8 cellular contexts compared by ENCODE assay signal in the genomic region with DNA sequence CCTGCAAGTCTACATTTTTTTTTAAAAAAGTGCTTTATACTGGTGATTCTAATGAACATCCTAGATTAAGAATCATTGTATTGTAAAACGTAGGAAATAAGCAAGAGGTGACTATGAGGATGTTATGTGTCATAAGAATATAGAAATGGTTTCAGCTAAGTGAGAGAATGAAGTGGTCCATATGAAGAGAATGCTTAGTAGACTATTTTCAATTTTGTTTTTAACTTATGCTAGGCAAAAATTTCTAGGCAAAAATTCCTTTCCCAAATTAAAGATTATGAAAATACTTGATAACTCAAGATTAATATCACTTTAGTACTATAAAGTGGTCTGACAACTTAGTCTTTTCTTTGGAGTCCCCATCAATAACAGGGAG. TPM values are rescaled to one million over a fixed set of nuclear protein-coding genes. Genes with fewer than 3 reads are reported as not detected.
DNase-seq lines count a peak whose midpoint lies in the region; ATAC-seq and TF ChIP-seq lines count a peak whose summit lies in the region.

No MANE protein-coding gene starts in this region.

- TF ChIP-seq POLR2A in adrenal gland (IDR thresholded peaks at IDR 0.05) (no peak), testis (IDR thresholded peaks at IDR 0.05) (no peak)

- 10 to 32% (median 19%) methylated on average over 1 of the region's 1 CpG for WGBS in adrenal gland, 4 donors
- 10 to 20% methylated on average over 1 of the region's 1 CpG for WGBS in testis, 2 donors

- H3K27ac ChIP-seq in adrenal gland = peak overlapping the region in 4 of 5 donors; percentile 82 to 93 (median 86)
- peak overlapping the region; percentile 55 to 72 for H3K27ac ChIP-seq in left lung
- H3K27ac ChIP-seq in testis = peak overlapping the region in 1 of 2 donors; percentile 84

- H3K4me1 ChIP-seq in adrenal gland (replicated peaks in 1 of 2) (peaks cover 0 to 4% of the 10 kb centered on the region in 2 donors), left lung (no peaks in the 10 kb centered on the region), testis (no peaks in the 10 kb centered on the region)

- intact Hi-C loops in adrenal gland (cut with DNase I) = no loop called here
- intact Hi-C loops in left lung (cut with DNase I) = no loop called here
- intact Hi-C loops in testis (cut with DNase I; ENCODE audit: low total_unique reads) = loop anchor here (10.0 kb wide), 1 partner anchor 328 kb away; no protein-coding TSS in a partner anchor

- no peak for TF ChIP-seq CTCF in adrenal gland (IDR thresholded peaks at IDR 0.05)
- no peak for TF ChIP-seq CTCF in left lung (IDR thresholded peaks at IDR 0.05)
- no peak for TF ChIP-seq CTCF in testis (IDR thresholded peaks at IDR 0.05)

- no peaks in the 10 kb centered on the region for H3K9me3 Mint-ChIP-seq in activated CD4-positive, alpha-beta T cell treated with anti-CD3 and anti-CD28 coated beads, Interleukin-2, amount 10 ng/mL, durations not matched to agents 7 days and 5 days

- H3K36me3 ChIP-seq in adrenal gland (replicated peaks in 1 of 2) = no peaks in the 10 kb centered on the region
- no peaks in the 10 kb centered on the region for H3K36me3 ChIP-seq in left lung
- H3K36me3 ChIP-seq in testis (ENCODE audit: low read depth, missing control alignments) = no peaks in the 10 kb centered on the region

- H3K27me3 ChIP-seq in adrenal gland (no peaks in the 10 kb centered on the region), left lung (no peaks in the 10 kb centered on the region), testis (no peaks in the 10 kb centered on the region)

- H3K9me3 ChIP-seq in adrenal gland (replicated peaks in 1 of 3) = no peaks in the 10 kb centered on the region
- H3K9me3 ChIP-seq in left lung = no peaks in the 10 kb centered on the region
- no peaks in the 10 kb centered on the region for H3K9me3 ChIP-seq in testis

- no peaks in the 10 kb centered on the region for H3K27me3 Mint-ChIP-seq in activated CD4-positive, alpha-beta T cell treated with anti-CD3 and anti-CD28 coated beads, Interleukin-2, amount 10 ng/mL, durations not matched to agents 7 days and 5 days

- POLR2A ChIA-PET in activated CD4-positive, alpha-beta T cell treated with anti-CD3 and anti-CD28 coated beads, Interleukin-2, amount 10 ng/mL, durations not matched to agents 7 days and 5 days (lab: Charles Lee) = no interaction called here

- peak overlapping the region in 3 of 4 donors; percentile 59 to 90 (median 75) for H3K4me3 ChIP-seq in adrenal gland
- peak overlapping the region; percentile 43 to 65 for H3K4me3 ChIP-seq in left lung
- H3K4me3 ChIP-seq in testis = peak overlapping the region; percentile 71 to 84

- CTCF ChIA-PET in activated CD4-positive, alpha-beta T cell treated with anti-CD3 and anti-CD28 coated beads, Interleukin-2, amount 10 ng/mL, durations not matched to agents 7 days and 5 days (lab: Charles Lee) = interaction anchor here (1.0 to 1.3 kb wide), 3 partner anchors 22 to 101 kb away, joined by 3 to 7 read pairs (median 3); no protein-coding TSS in a partner anchor

- ATAC-seq in left lung (no peak), GM21576 (IDR thresholded peaks at IDR 0.05; ENCODE audit: unreplicated experiment) (no peak)

- DNase-seq in activated CD4-positive, alpha-beta T cell treated with anti-CD3 and anti-CD28 coated beads, Interleukin-2, amount 10 ng/mL, durations not matched to agents 7 days and 5 days = no peak
- DNase-seq in activated CD4-positive, alpha-beta T cell treated with anti-CD3 and anti-CD28 coated beads, Interleukin-2, amount 50 U/mL, for 48 hours = no peak
- DNase-seq in adrenal gland = no peak
- no peak for DNase-seq in left lung
- no peak for DNase-seq in testis
- no peak for DNase-seq in NCI-H1092 (lab: John Stamatoyannopoulos, UW)
- no peak for DNase-seq in HPDE6-E6E7 (ENCODE audit: extremely low spot score)

- peaks cover 3% of the 10 kb centered on the region for H3K36me3 Mint-ChIP-seq in activated CD4-positive, alpha-beta T cell treated with anti-CD3 and anti-CD28 coated beads, Interleukin-2, amount 10 ng/mL, durations not matched to agents 7 days and 5 days (ENCODE audit: low read depth)

- peak overlapping the region; percentile 78 for H3K4me3 Mint-ChIP-seq in activated CD4-positive, alpha-beta T cell treated with anti-CD3 and anti-CD28 coated beads, Interleukin-2, amount 10 ng/mL, durations not matched to agents 7 days and 5 days

- H3K27ac Mint-ChIP-seq in activated CD4-positive, alpha-beta T cell treated with anti-CD3 and anti-CD28 coated beads, Interleukin-2, amount 10 ng/mL, durations not matched to agents 7 days and 5 days = peak overlapping the region; percentile 85

- H3K4me1 Mint-ChIP-seq in activated CD4-positive, alpha-beta T cell treated with anti-CD3 and anti-CD28 coated beads, Interleukin-2, amount 10 ng/mL, durations not matched to agents 7 days and 5 days = peaks cover 21% of the 10 kb centered on the region

RNA-seq across cellular contexts. Expression of gene DYNLT3, which starts 0.8 kb away (rescaled TPM):
- total RNA-seq in activated CD4-positive, alpha-beta T cell treated with anti-CD3 and anti-CD28 coated beads, Interleukin-2, amount 10 ng/mL, durations not matched to agents 7 days and 5 days = 10 to 100 TPM; 12.7 to 13.1 TPM
- total RNA-seq in adrenal gland (100 to 1,000 TPM in 1 of 8 donors, 10 to 100 TPM in 7; 26.6 to 101 (median 59.4) TPM), left lung (10 to 100 TPM; 25.9 to 26.4 TPM), testis (10 to 100 TPM; 11.1 to 11.7 TPM)
- polyA plus RNA-seq in adrenal gland (100 to 1,000 TPM in 1 of 3 donors, 10 to 100 TPM in 2; 25.2 to 137 (median 27.3) TPM), testis (ENCODE audit: insufficient read depth, low read depth, low replicate concordance) (20.1 TPM)
